9 cellular contexts compared by ENCODE assay signal in genomic region chr6:104941694-104942177, GRCh38. TPM values are rescaled to one million over a fixed set of nuclear protein-coding genes. Genes with fewer than 3 reads are reported as not detected.
DNase-seq lines count a peak whose midpoint lies in the region; ATAC-seq, FAIRE-seq and TF ChIP-seq lines count a peak whose summit lies in the region.
"Had no signal": no experiment of that assay in that cellular context is flagged by ENCODE, and none has a peak within 500 bp of the region (broad histone marks: within the 10 kb centered on the region; RNA-seq: fewer than 3 reads in every experiment).

No MANE protein-coding gene starts in this region.

- TF ChIP-seq CTCF in ascending aorta (IDR thresholded peaks at IDR 0.05) = no peak
- no peak for TF ChIP-seq CTCF in MM.1S (IDR thresholded peaks at IDR 0.05; ENCODE audit: low read length)

- H3K9me2 ChIP-seq in MM.1S (replicated peaks; ENCODE audit: insufficient read depth, low read length) = no peaks in the 10 kb centered on the region

- H3K9me3 ChIP-seq in ascending aorta (no peaks in the 10 kb centered on the region), MM.1S (replicated peaks; ENCODE audit: insufficient read depth, low read length) (no peaks in the 10 kb centered on the region)

- no peak overlapping the region for H3K4me2 ChIP-seq in MM.1S (ENCODE audit: low read depth, low read length)

- no peaks in the 10 kb centered on the region for H3F3A ChIP-seq in MM.1S (ENCODE audit: insufficient read depth, low read length)

- H3K27me3 ChIP-seq in ascending aorta (no peaks in the 10 kb centered on the region), MM.1S (replicated peaks; ENCODE audit: insufficient read depth, low read length) (no peaks in the 10 kb centered on the region)

- no peak for DNase-seq in activated T-cell treated with anti-CD3 and anti-CD28 coated beads, Interleukin-2, amount 50 U/mL, for 72 hours
- no peak for DNase-seq in activated T-cell treated with anti-CD3 and anti-CD28 coated beads, Interleukin-2, amount 50 U/mL, for 1 hour
- DNase-seq in SHP77 treated with DMSO at 0.1 percent for 48 hours (lab: John Stamatoyannopoulos, UW) (peak; percentile 24), fibroblast of peridontal ligament (ENCODE audit: extremely low read depth) (peak; percentile 22), frontal cortex (ENCODE audit: low spot score in 2 of 2) (no peak), ascending aorta (ENCODE audit: low spot score in 2 of 2) (no peak), MM.1S (no peak)
- DNase-seq in stimulated activated naive CD8-positive, alpha-beta T cell treated with anti-CD3 and anti-CD28 coated beads, Interleukin-15, amount 100 ng/mL, for 72 hours = no peak

- peaks cover 7% of the 10 kb centered on the region for H3K4me1 Mint-ChIP-seq in activated T-cell treated with anti-CD3 and anti-CD28 coated beads, Interleukin-2, amount 50 U/mL, for 72 hours (ENCODE audit: low read depth)
- peaks cover 15% of the 10 kb centered on the region for H3K4me1 Mint-ChIP-seq in stimulated activated naive CD8-positive, alpha-beta T cell treated with anti-CD3 and anti-CD28 coated beads, Interleukin-15, amount 100 ng/mL, for 72 hours

- peak overlapping the region; percentile 63 for H3K27ac Mint-ChIP-seq in activated T-cell treated with anti-CD3 and anti-CD28 coated beads, Interleukin-2, amount 50 U/mL, for 72 hours
- peak overlapping the region in 1 of 2 donors; percentile 2 for H3K27ac Mint-ChIP-seq in stimulated activated naive CD8-positive, alpha-beta T cell treated with anti-CD3 and anti-CD28 coated beads, Interleukin-15, amount 100 ng/mL, for 72 hours

- no peak for FAIRE-seq in frontal cortex (lab: Jason Lieb, UNC)

- H3K27ac ChIP-seq in ascending aorta (no peak overlapping the region), MM.1S (ENCODE audit: low read length) (no peak overlapping the region)

- H3K4me1 ChIP-seq in ascending aorta (no peaks in the 10 kb centered on the region), MM.1S (ENCODE audit: low read length) (no peaks in the 10 kb centered on the region)

- H3K36me3 ChIP-seq in ascending aorta = no peaks in the 10 kb centered on the region
- H3K36me3 ChIP-seq in MM.1S (replicated peaks; ENCODE audit: insufficient read depth, low read length) = no peaks in the 10 kb centered on the region

- no peaks in the 10 kb centered on the region for H3K79me2 ChIP-seq in MM.1S (ENCODE audit: low read length)

- no peaks in the 10 kb centered on the region for H3K9me3 Mint-ChIP-seq in activated T-cell treated with anti-CD3 and anti-CD28 coated beads, Interleukin-2, amount 50 U/mL, for 72 hours
- H3K9me3 Mint-ChIP-seq in stimulated activated naive CD8-positive, alpha-beta T cell treated with anti-CD3 and anti-CD28 coated beads, Interleukin-15, amount 100 ng/mL, for 72 hours = no peaks in the 10 kb centered on the region

- no peaks in the 10 kb centered on the region for H4K20me1 ChIP-seq in MM.1S (ENCODE audit: insufficient read depth, low read length)

- H2AFZ ChIP-seq in MM.1S (ENCODE audit: low read length) = no peak overlapping the region

- peaks cover 37% of the 10 kb centered on the region for H3K27me3 Mint-ChIP-seq in activated T-cell treated with anti-CD3 and anti-CD28 coated beads, Interleukin-2, amount 50 U/mL, for 72 hours (ENCODE audit: low read depth)
- H3K27me3 Mint-ChIP-seq in stimulated activated naive CD8-positive, alpha-beta T cell treated with anti-CD3 and anti-CD28 coated beads, Interleukin-15, amount 100 ng/mL, for 72 hours = peaks cover 35% of the 10 kb centered on the region

- H3K4me3 ChIP-seq in ascending aorta (peak overlapping the region in 1 of 2 donors; percentile 35), MM.1S (ENCODE audit: low read length) (no peak overlapping the region)

- intact Hi-C loops in ascending aorta (cut with DNase I) = no loop called here

- H3K36me3 Mint-ChIP-seq in activated T-cell treated with anti-CD3 and anti-CD28 coated beads, Interleukin-2, amount 50 U/mL, for 72 hours (ENCODE audit: insufficient read depth in 2 of 2) = peaks cover 0 to 4% of the 10 kb centered on the region in 2 donors

- no peak overlapping the region for H3K9ac ChIP-seq in MM.1S (ENCODE audit: low read length)

- H3K4me3 Mint-ChIP-seq in activated T-cell treated with anti-CD3 and anti-CD28 coated beads, Interleukin-2, amount 50 U/mL, for 72 hours = peak overlapping the region; percentile 82 to 89
- H3K4me3 Mint-ChIP-seq in stimulated activated naive CD8-positive, alpha-beta T cell treated with anti-CD3 and anti-CD28 coated beads, Interleukin-15, amount 100 ng/mL, for 72 hours = peak overlapping the region; percentile 78 to 81

- peak in 1 of 2 donors; percentile 16 for ATAC-seq in activated T-cell treated with anti-CD3 and anti-CD28 coated beads, Interleukin-2, amount 50 U/mL, for 72 hours (replicated peaks in 1 of 2)
- ATAC-seq in stimulated activated naive CD8-positive, alpha-beta T cell treated with anti-CD3 and anti-CD28 coated beads, Interleukin-15, amount 100 ng/mL, for 72 hours = no peak

RNA-seq across cellular contexts. Expression of gene LIN28B, which starts 15.2 kb away (rescaled TPM):
- not detected for total RNA-seq in activated T-cell treated with anti-CD3 and anti-CD28 coated beads, Interleukin-2, amount 50 U/mL, for 72 hours
- 0.41 TPM for total RNA-seq in frontal cortex
- total RNA-seq in ascending aorta = not detected
- total RNA-seq: omental fat pad had no signal

Comparison
In these comparisons a context has a peak if more than half of its experiments do, and no peak if none do; other contexts are left out.
1. DNase-seq: peak in SHP77 treated with DMSO at 0.1 percent for 48 hours (single experiment) and fibroblast of peridontal ligament (single experiment); none in activated T-cell treated with anti-CD3 and anti-CD28 coated beads, Interleukin-2, amount 50 U/mL, for 72 hours (0 of 2), activated T-cell treated with anti-CD3 and anti-CD28 coated beads, Interleukin-2, amount 50 U/mL, for 1 hour (single experiment), stimulated activated naive CD8-positive, alpha-beta T cell treated with anti-CD3 and anti-CD28 coated beads, Interleukin-15, amount 100 ng/mL, for 72 hours (0 of 2), frontal cortex (0 of 2), ascending aorta (0 of 2) and MM.1S (single experiment).